In the genomic region with DNA sequence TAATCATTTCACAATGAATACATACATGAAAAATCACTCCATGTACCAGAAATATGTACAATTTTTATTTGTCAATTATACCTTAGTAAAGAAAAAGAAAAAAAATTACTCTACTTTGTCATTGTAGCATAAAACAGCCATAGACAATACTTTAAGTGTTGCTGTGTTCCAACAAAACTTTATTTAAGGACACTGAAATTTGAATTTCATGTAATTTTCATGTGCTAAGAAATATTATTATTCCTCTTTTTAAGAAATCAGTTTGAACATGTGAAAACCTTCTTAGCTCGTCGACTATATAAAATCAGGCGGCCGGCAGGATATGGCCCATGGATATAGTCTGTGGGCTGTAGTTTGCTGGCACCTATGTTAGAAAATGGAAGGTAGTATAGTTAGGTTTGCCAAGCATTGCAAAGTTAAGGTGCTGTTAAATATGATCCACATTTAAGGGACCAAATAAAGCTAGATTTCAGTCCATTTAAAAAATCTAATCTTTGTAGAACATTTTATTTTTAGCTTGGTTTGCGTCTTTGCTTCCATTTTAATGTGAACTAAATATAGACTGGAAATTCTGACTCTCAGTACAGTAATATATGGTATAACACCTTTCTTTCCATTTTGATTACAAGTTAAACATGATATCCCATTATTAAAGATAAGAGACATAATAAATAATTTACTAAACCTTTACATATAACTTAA, we compare ENCODE assay signal across 19 cellular contexts.
"Had no signal": no experiment of that assay in that cellular context is flagged by ENCODE, and none has a peak within 500 bp of the region (broad histone marks: within the 10 kb centered on the region; RNA-seq: fewer than 3 reads in every experiment).

No MANE protein-coding gene starts in this region.

- H3K4me3 Mint-ChIP-seq: activated naive CD4-positive, alpha-beta T cell treated with anti-CD3 and anti-CD28 coated beads for 36 hours; nephron had no signal

- ATAC-seq: gastrocnemius medialis, left lobe of liver had no signal

- H3K9me3 ChIP-seq: gastrocnemius medialis had no signal

- DNase-seq: activated CD4-positive, CD25-positive, alpha-beta regulatory T cell; aorta; cortex of kidney; gastrocnemius medialis; head of caudate nucleus; mammary epithelial cell; midbrain; retina; stimulated activated CD4-positive, alpha-beta T cell treated with anti-CD3 and anti-CD28 coated beads, Interleukin-12 subunit alpha, Interleukin-12 subunit beta, amount 100 ng/mL, for 4 hours; stimulated activated CD4-positive, alpha-beta T cell treated with anti-CD3 and anti-CD28 coated beads, Interleukin-1b, Interleukin-23, amount 100 ng/mL, for 48 hours; stimulated activated CD8-positive, alpha-beta memory T cell treated with anti-CD3 and anti-CD28 coated beads, Interleukin-4, amount 100 ng/mL, for 48 hours; stimulated activated naive CD4-positive, alpha-beta T cell; substantia nigra; T-helper 1 cell; T-helper 9 cell had no signal

- H3K27ac Mint-ChIP-seq: activated naive CD4-positive, alpha-beta T cell treated with anti-CD3 and anti-CD28 coated beads for 36 hours; nephron had no signal

- H3K9me3 Mint-ChIP-seq: nephron had no signal

- H3K27ac ChIP-seq: gastrocnemius medialis, tibial nerve had no signal

- H3K27me3 ChIP-seq: gastrocnemius medialis, tibial nerve had no signal

- H3K4me1 Mint-ChIP-seq: nephron had no signal

- H3K36me3 ChIP-seq: gastrocnemius medialis had no signal

- H3K4me3 ChIP-seq: gastrocnemius medialis, tibial nerve had no signal
